8 cellular contexts compared by ENCODE assay signal in genomic region chr3:114056130-114057010, GRCh38.
A peak's percentile ranks its signal among the peaks of the same experiment; 100 is the strongest.
DNase-seq lines count a peak whose midpoint lies in the region; ATAC-seq and TF ChIP-seq lines count a peak whose summit lies in the region.

TSS of gene CCDC191 (minus strand) at chr3:114056526. CDS start at chr3:114056466, 60 bp downstream.
TSS of gene QTRT2 (plus strand) at chr3:114056737. CDS start at chr3:114065258, 8,521 bp downstream.

- peak; percentile 100 for DNase-seq in DMS 273 (lab: John Stamatoyannopoulos, UW; ENCODE audit: unreplicated experiment)
- peak; percentile 93 for DNase-seq in HuH-7 (ENCODE audit: low spot score)
- peak; percentile 93 for DNase-seq in activated T-cell treated with anti-CD3 and anti-CD28 coated beads for 1 hour (ENCODE audit: low read depth)
- peak; percentile 70 for DNase-seq in epidermal melanocyte (ENCODE audit: insufficient read length, low spot score)
- DNase-seq in midbrain (lab: John Stamatoyannopoulos, UW): peak; percentile 100
- DNase-seq in stimulated activated CD8-positive, alpha-beta memory T cell treated with anti-CD3 and anti-CD28 coated beads, Interleukin-15, amount 100 ng/mL, for 48 hours (ENCODE audit: low read depth in 2 of 2): peak; percentile 96 to 97

- peak within 1 kb of the TSS; percentile 87 for H3K4me3 ChIP-seq in OCI-LY1 (ENCODE audit: low read depth, low read length, poor library complexity, severe bottlenecking)

- TF ChIP-seq CTCF in OCI-LY1 (IDR thresholded peaks at IDR 0.05; ENCODE audit: low read length): no peak

- no peaks in the 10 kb centered on the region for H3K9me2 ChIP-seq in OCI-LY1 (ENCODE audit: low read depth, low read length)

- H3K27ac ChIP-seq in OCI-LY1 (ENCODE audit: low read depth, low read length, poor library complexity, severe bottlenecking): peak within 1 kb of the TSS; percentile 30

- peak; percentile 96 for ATAC-seq in GM21526 (IDR thresholded peaks at IDR 0.05; ENCODE audit: low FRiP score, unreplicated experiment)

- peaks cover 46% of the 10 kb centered on the region for H3K79me2 ChIP-seq in OCI-LY1 (ENCODE audit: insufficient read depth, low read length)

- peak within 1 kb of the TSS; percentile 82 for H3K9ac ChIP-seq in OCI-LY1 (ENCODE audit: low read length)

- H3K4me1 ChIP-seq in OCI-LY1 (ENCODE audit: insufficient read depth, low read length, severe bottlenecking): peaks cover 33% of the 10 kb centered on the region

- H3K9me3 ChIP-seq in OCI-LY1 (ENCODE audit: low read length): no peaks in the 10 kb centered on the region

- no peaks in the 10 kb centered on the region for H3F3A ChIP-seq in OCI-LY1 (ENCODE audit: insufficient read depth, low read length)

- H3K36me3 ChIP-seq in OCI-LY1 (ENCODE audit: insufficient read depth, low read length): peaks cover 32% of the 10 kb centered on the region

- no peaks in the 10 kb centered on the region for H4K20me1 ChIP-seq in OCI-LY1 (ENCODE audit: insufficient read depth, low read length)

- peak within 1 kb of the TSS; percentile 78 for H3K4me2 ChIP-seq in OCI-LY1 (ENCODE audit: low read length)

- H2AFZ ChIP-seq in OCI-LY1 (ENCODE audit: low read length): peak within 1 kb of the TSS; percentile 35

- H3K27me3 ChIP-seq in OCI-LY1 (ENCODE audit: insufficient read depth, low read length): no peaks in the 10 kb centered on the region

Comparison
In these comparisons a context has a peak if more than half of its experiments do, and no peak if none do; other contexts are left out.
1. Peak in every context shown above with its lines: DNase-seq, ATAC-seq, H3K4me3 ChIP-seq and H3K27ac ChIP-seq.